ENCODE assay signal across 1 cellular context in genomic region chrX:139213241-139213709, GRCh38.
A peak's percentile ranks its signal among the peaks of the same experiment; 100 is the strongest.
TF ChIP-seq lines count a peak whose summit lies in the region.

No MANE protein-coding gene starts in this region.

TF ChIP-seq in K562, 482 proteins besides CTCF, POLR2A, EP300 and RAD21 (continued from another document and continues in another):
- TF ChIP-seq PRDM10 (IDR thresholded peaks at IDR 0.05; ENCODE audit: partially characterized antibody) (no peak), ZNF57 (CRISPR knock-in tag; IDR thresholded peaks at IDR 0.05) (no peak), ZKSCAN3 (CRISPR knock-in tag; IDR thresholded peaks at IDR 0.05) (no peak), MXI1 (IDR thresholded peaks at IDR 0.05; ENCODE audit: low read depth, low read length) (no peak), ZNF324 (CRISPR knock-in tag; IDR thresholded peaks at IDR 0.05) (no peak), KAT8 (IDR thresholded peaks at IDR 0.05; ENCODE audit: low read depth) (no peak), KLF1 (tag; IDR thresholded peaks at IDR 0.05) (no peak), AFF1 (IDR thresholded peaks at IDR 0.05; ENCODE audit: low read depth in 1 of 2, partially characterized antibody in 2 of 2) (peak; percentile 44 to 67), ZKSCAN8 (CRISPR knock-in tag; IDR thresholded peaks at IDR 0.05) (no peak; the same call in 1 of the 2 replicates), FOXK1 (CRISPR knock-in tag; IDR thresholded peaks at IDR 0.05; ENCODE audit: borderline replicate concordance) (no peak), POU5F1 (IDR thresholded peaks at IDR 0.05; ENCODE audit: borderline replicate concordance, low read depth, low read length, partially characterized antibody) (no peak), MEIS2 (IDR thresholded peaks at IDR 0.05; ENCODE audit: partially characterized antibody) (peak; percentile 77), CREM (IDR thresholded peaks at IDR 0.05; ENCODE audit: low read depth) (peak; percentile 92), POLR3A (IDR thresholded peaks at IDR 0.05; ENCODE audit: borderline replicate concordance, extremely low read depth, insufficient read depth, insufficient read length) (no peak), HDAC6 (IDR thresholded peaks at IDR 0.05; ENCODE audit: low read depth, low read length) (no peak), TCF7 (IDR thresholded peaks at IDR 0.05; ENCODE audit: borderline replicate concordance) (peak; percentile 87), TARDBP (IDR thresholded peaks at IDR 0.05) (no peak), SRSF7 (optimal IDR thresholded peaks at IDR 0.05; ENCODE audit: low read depth, low read length) (no peak), COPS2 (conservative IDR thresholded peaks at IDR 0.05) (no peak), ZNF639 (CRISPR knock-in tag; conservative IDR thresholded peaks at IDR 0.05 in 1 of 2, IDR thresholded peaks at IDR 0.05 in 1 of 2) (no peak; a peak in 1 of 4 replicates), CREB5 (CRISPR knock-in tag; IDR thresholded peaks at IDR 0.05) (no peak), STAT5A (IDR thresholded peaks at IDR 0.05; ENCODE audit: borderline replicate concordance, low read length) (peak; percentile 91), SNIP1 (IDR thresholded peaks at IDR 0.05; ENCODE audit: low read depth) (no peak), ZBTB33 (CRISPR knock-in tag; IDR thresholded peaks at IDR 0.05) (no peak), THRAP3 (IDR thresholded peaks at IDR 0.05; ENCODE audit: borderline replicate concordance) (no peak), CEBPB (tag; IDR thresholded peaks at IDR 0.05) (peak; percentile 94), CREBBP (IDR thresholded peaks at IDR 0.05; ENCODE audit: low read depth, low read length) (no peak), CCAR2 (IDR thresholded peaks at IDR 0.05; ENCODE audit: low read depth, low read length) (no peak), ZBTB17 (CRISPR knock-in tag; IDR thresholded peaks at IDR 0.05) (no peak), HNRNPL (IDR thresholded peaks at IDR 0.05; ENCODE audit: low read depth, low read length) (no peak), GTF2A2 (tag; IDR thresholded peaks at IDR 0.05) (no peak), ZNF124 (CRISPR knock-in tag; IDR thresholded peaks at IDR 0.05) (no peak), PRMT5 (CRISPR knock-in tag; IDR thresholded peaks at IDR 0.05) (no peak), MCM7 (IDR thresholded peaks at IDR 0.05) (no peak), ILK (tag; IDR thresholded peaks at IDR 0.05; ENCODE audit: borderline replicate concordance, low read depth) (no peak), YBX1 (IDR thresholded peaks at IDR 0.05) (no peak), ZZZ3 (IDR thresholded peaks at IDR 0.05) (no peak), ADNP (tag; IDR thresholded peaks at IDR 0.05) (no peak), ELK3 (CRISPR knock-in tag; IDR thresholded peaks at IDR 0.05) (no peak), ZNF175 (CRISPR knock-in tag; IDR thresholded peaks at IDR 0.05; ENCODE audit: low read depth) (peak; percentile 28; the same call in 1 of the 2 replicates), SFPQ (IDR thresholded peaks at IDR 0.05; ENCODE audit: low read depth, low read length) (no peak), DMBX1 (CRISPR knock-in tag; IDR thresholded peaks at IDR 0.05; ENCODE audit: borderline replicate concordance) (no peak), MNT (conservative IDR thresholded peaks at IDR 0.05) (peak in 1 of 2 experiments; percentile 17; a peak in 1 of 4 replicates), NFE2L1 (tag; IDR thresholded peaks at IDR 0.05; ENCODE audit: borderline replicate concordance, low read depth) (no peak), GTF2F1 (IDR thresholded peaks at IDR 0.05; ENCODE audit: low read depth, low read length) (no peak), PKNOX1 (IDR thresholded peaks at IDR 0.05) (peak; percentile 73), ZNF239 (CRISPR knock-in tag; IDR thresholded peaks at IDR 0.05) (no peak), CEBPG (CRISPR knock-in tag; IDR thresholded peaks at IDR 0.05) (peak; percentile 60; the same call in 1 of the 2 replicates), CEBPG (tag; conservative IDR thresholded peaks at IDR 0.05 in 1 of 2, IDR thresholded peaks at IDR 0.05 in 1 of 2) (peak; percentile 73 to 79; a peak in 3 of 4 replicates)
